ENCODE assay signal across 21 cellular contexts in genomic region chr18:34957119-34957863, GRCh38.
DNase-seq lines count a peak whose midpoint lies in the region; TF ChIP-seq lines count a peak whose summit lies in the region.
"Had no signal": no experiment of that assay in that cellular context is flagged by ENCODE, and none has a peak within 500 bp of the region (broad histone marks: within the 10 kb centered on the region; RNA-seq: fewer than 3 reads in every experiment).

No MANE protein-coding gene starts in this region.

- intact Hi-C loops in mammary epithelial cell (cut with micrococcal nuclease): no loop called here

- no peak overlapping the region for H2AFZ ChIP-seq in Loucy (ENCODE audit: low read length)
- no peak overlapping the region for H2AFZ ChIP-seq in mammary epithelial cell (ENCODE audit: low read depth, low read length)
- H2AFZ ChIP-seq: hepatocyte had no signal

- CTCF ChIA-PET in mammary epithelial cell (lab: Charles Lee; ENCODE audit: low non-redundant PET): interaction anchor here (0.6 kb wide), 1 partner anchor 250 kb away, joined by 3 read pairs; no protein-coding TSS in a partner anchor

- H3K4me1 Mint-ChIP-seq in osteocyte (ENCODE audit: unreplicated experiment): peaks cover 19% of the 10 kb centered on the region
- H3K4me1 Mint-ChIP-seq: stimulated activated effector memory CD8-positive, alpha-beta T cell treated with anti-CD3 and anti-CD28 coated beads, Interleukin-12 subunit alpha, Interleukin-12 subunit beta, amount 100 ng/mL, for 72 hours had no signal

- no peaks in the 10 kb centered on the region for H3K9me2 ChIP-seq in Loucy (replicated peaks; ENCODE audit: low read depth, low read length)

- H3K36me3 ChIP-seq in Loucy (ENCODE audit: insufficient read depth, low read length) (no peaks in the 10 kb centered on the region), ectodermal cell (ENCODE audit: control insufficient read depth, insufficient read depth, low read length) (no peaks in the 10 kb centered on the region), mammary epithelial cell (ENCODE audit: insufficient read depth, low read length) (no peaks in the 10 kb centered on the region)
- H3K36me3 ChIP-seq: adrenal gland, BLaER1, ovary, spleen, tibial nerve had no signal

- DNase-seq in EL (peak; percentile 36), osteocyte (ENCODE audit: extremely low spot score, unreplicated experiment) (no peak), T-helper 1 cell (no peak), hippocampal formation (lab: John Stamatoyannopoulos, UW) (no peak), activated gamma-delta T cell treated with Interleukin-2 at 50 U/mL for 16 hours (no peak), mammary epithelial cell (no peak)
- DNase-seq: activated CD8-positive, alpha-beta memory T cell treated with anti-CD3 and anti-CD28 coated beads for 24 hours; adrenal gland; DMS79; left cardiac atrium; ovary; spleen; SW 1271 had no signal

- H3K4me3 ChIP-seq in Loucy (ENCODE audit: low read length, poor library complexity, severe bottlenecking): no peak overlapping the region
- H3K4me3 ChIP-seq in ectodermal cell (ENCODE audit: insufficient read depth, low read depth, low read length): no peak overlapping the region
- no peak overlapping the region for H3K4me3 ChIP-seq in mammary epithelial cell (replicated peaks in 1 of 3; ENCODE audit: insufficient read depth in 1 of 3, low read depth in 2 of 3, low read length in 3 of 3)
- H3K4me3 ChIP-seq: adrenal gland, BLaER1, hepatocyte, ovary, spleen, tibial nerve had no signal

- in situ Hi-C loops in mammary epithelial cell (cut with MboI; ENCODE audit: low sequenced_read_pairs in 2 of 2): no loop called here

- H3K4me3 Mint-ChIP-seq in osteocyte (ENCODE audit: unreplicated experiment): no peak overlapping the region
- H3K4me3 Mint-ChIP-seq: dendritic cell treated with granulocyte-macrophage colony-stimulating factor and Interleukin-4, amounts not matched to agents 40 ng/mL and 50 ng/mL, for 4 days; stimulated activated effector memory CD8-positive, alpha-beta T cell treated with anti-CD3 and anti-CD28 coated beads, Interleukin-12 subunit alpha, Interleukin-12 subunit beta, amount 100 ng/mL, for 72 hours had no signal

- no peaks in the 10 kb centered on the region for H3K27me3 ChIP-seq in Loucy (ENCODE audit: insufficient read depth, low read length, poor library complexity, severe bottlenecking)
- H3K27me3 ChIP-seq in ectodermal cell (ENCODE audit: control insufficient read depth, insufficient read depth, low read length, poor library complexity, severe bottlenecking): no peaks in the 10 kb centered on the region
- no peaks in the 10 kb centered on the region for H3K27me3 ChIP-seq in mammary epithelial cell (ENCODE audit: insufficient read depth, low read length)
- H3K27me3 ChIP-seq: adrenal gland, BLaER1, hepatocyte, ovary, spleen, tibial nerve had no signal

- H3K9me3 ChIP-seq in Loucy (ENCODE audit: insufficient read depth, low read depth, low read length): no peaks in the 10 kb centered on the region
- no peaks in the 10 kb centered on the region for H3K9me3 ChIP-seq in ectodermal cell (ENCODE audit: control insufficient read depth, low read length)
- H3K9me3 ChIP-seq in mammary epithelial cell (replicated peaks; ENCODE audit: insufficient read depth, low read length): no peaks in the 10 kb centered on the region
- H3K9me3 ChIP-seq: adrenal gland, BLaER1, ovary, tibial nerve had no signal

- no TSS peak for BruUV-seq in mammary epithelial cell (replicated peaks; lab: Mats Ljungman, UMichigan)

- H3K4me2 ChIP-seq in Loucy (ENCODE audit: low read depth, low read length, poor library complexity, severe bottlenecking): no peak overlapping the region
- H3K4me2 ChIP-seq in mammary epithelial cell (ENCODE audit: insufficient read depth, low read depth, low read length): no peak overlapping the region
- H3K4me2 ChIP-seq: BLaER1, hepatocyte had no signal

- no peaks in the 10 kb centered on the region for H3K9me3 Mint-ChIP-seq in osteocyte (ENCODE audit: unreplicated experiment)
- H3K9me3 Mint-ChIP-seq: activated T-helper 2 cell treated with anti-CD3 and anti-CD28 coated beads, Interferon-gamma antibody, Interleukin-2, Interleukin-4, amounts not matched to agents 10 μg/mL and 5 μg/mL and 100 μg/mL, durations not matched to agents 14 hours and 24 hours and 36 hours; dendritic cell treated with granulocyte-macrophage colony-stimulating factor and Interleukin-4, amounts not matched to agents 40 ng/mL and 50 ng/mL, for 4 days had no signal

- peak overlapping the region; percentile 80 for H3K27ac Mint-ChIP-seq in osteocyte (ENCODE audit: unreplicated experiment)
- H3K27ac Mint-ChIP-seq: activated T-helper 2 cell treated with anti-CD3 and anti-CD28 coated beads, Interferon-gamma antibody, Interleukin-2, Interleukin-4, amounts not matched to agents 10 μg/mL and 5 μg/mL and 100 μg/mL, durations not matched to agents 14 hours and 24 hours and 36 hours; dendritic cell treated with granulocyte-macrophage colony-stimulating factor and Interleukin-4, amounts not matched to agents 40 ng/mL and 50 ng/mL, for 4 days; stimulated activated effector memory CD8-positive, alpha-beta T cell treated with anti-CD3 and anti-CD28 coated beads, Interleukin-12 subunit alpha, Interleukin-12 subunit beta, amount 100 ng/mL, for 72 hours had no signal

- no peaks in the 10 kb centered on the region for H3K79me2 ChIP-seq in Loucy (ENCODE audit: insufficient read depth, low read length)
- H3K79me2 ChIP-seq in mammary epithelial cell (ENCODE audit: insufficient read depth, low read length): no peaks in the 10 kb centered on the region
- H3K79me2 ChIP-seq: hepatocyte had no signal

- WGBS in ectodermal cell, 2 experiments: 90 to 92% methylated on average over 3 of the region's 3 CpGs
- 0% methylated on average over 3 of the region's 3 CpGs for WGBS in mammary epithelial cell (ENCODE audit: low coverage, missing lambda C conversion rate)

- dilution Hi-C loops in mammary epithelial cell (cut with HindIII; ENCODE audit: low sequenced_read_pairs): no loop called here

- no peaks in the 10 kb centered on the region for H4K20me1 ChIP-seq in Loucy (ENCODE audit: insufficient read depth, low read length, poor library complexity, severe bottlenecking)
- no peaks in the 10 kb centered on the region for H4K20me1 ChIP-seq in mammary epithelial cell (ENCODE audit: insufficient read depth, low read length)
- H4K20me1 ChIP-seq: BLaER1 had no signal

- H3K9ac ChIP-seq in Loucy (ENCODE audit: low read depth, low read length, poor library complexity, severe bottlenecking) (no peak overlapping the region), mammary epithelial cell (ENCODE audit: insufficient read depth, low read length) (no peak overlapping the region)
- H3K9ac ChIP-seq: BLaER1 had no signal

- H3F3A ChIP-seq in Loucy (ENCODE audit: low read depth): no peaks in the 10 kb centered on the region

- no peaks in the 10 kb centered on the region for H3K27me3 Mint-ChIP-seq in osteocyte (ENCODE audit: unreplicated experiment)
- H3K27me3 Mint-ChIP-seq: dendritic cell treated with granulocyte-macrophage colony-stimulating factor and Interleukin-4, amounts not matched to agents 40 ng/mL and 50 ng/mL, for 4 days had no signal

- H3K27ac ChIP-seq in ectodermal cell (ENCODE audit: insufficient read depth, low read depth, low read length, poor library complexity, severe bottlenecking) (peak overlapping the region; percentile 21), mammary epithelial cell (ENCODE audit: insufficient read depth, low read depth, low read length) (no peak overlapping the region)
- H3K27ac ChIP-seq: adrenal gland, BLaER1, hepatocyte, ovary, spleen, tibial nerve had no signal

- peak; percentile 35 for TF ChIP-seq CTCF in Loucy (conservative IDR thresholded peaks at IDR 0.05; ENCODE audit: low read length)
- TF ChIP-seq CTCF in osteocyte (IDR thresholded peaks at IDR 0.05): no peak
- no peak for TF ChIP-seq CTCF in mammary epithelial cell (conservative IDR thresholded peaks at IDR 0.05 in 1 of 2, IDR thresholded peaks at IDR 0.05 in 1 of 2; ENCODE audit: extremely low read depth in 1 of 2, insufficient read depth in 1 of 2, low read depth in 1 of 2, low read length in 2 of 2)

- H3K36me3 Mint-ChIP-seq in osteocyte (ENCODE audit: unreplicated experiment): no peaks in the 10 kb centered on the region
- H3K36me3 Mint-ChIP-seq: stimulated activated effector memory CD8-positive, alpha-beta T cell treated with anti-CD3 and anti-CD28 coated beads, Interleukin-12 subunit alpha, Interleukin-12 subunit beta, amount 100 ng/mL, for 72 hours had no signal

- peaks cover 3% of the 10 kb centered on the region for H3K4me1 ChIP-seq in Loucy (ENCODE audit: insufficient read depth, low read length, poor library complexity, severe bottlenecking)
- no peaks in the 10 kb centered on the region for H3K4me1 ChIP-seq in ectodermal cell (ENCODE audit: control insufficient read depth, insufficient read depth, low read length)
- no peaks in the 10 kb centered on the region for H3K4me1 ChIP-seq in mammary epithelial cell (ENCODE audit: insufficient read depth, low read length)
- H3K4me1 ChIP-seq: adrenal gland, BLaER1, spleen had no signal
